In the genomic region with DNA sequence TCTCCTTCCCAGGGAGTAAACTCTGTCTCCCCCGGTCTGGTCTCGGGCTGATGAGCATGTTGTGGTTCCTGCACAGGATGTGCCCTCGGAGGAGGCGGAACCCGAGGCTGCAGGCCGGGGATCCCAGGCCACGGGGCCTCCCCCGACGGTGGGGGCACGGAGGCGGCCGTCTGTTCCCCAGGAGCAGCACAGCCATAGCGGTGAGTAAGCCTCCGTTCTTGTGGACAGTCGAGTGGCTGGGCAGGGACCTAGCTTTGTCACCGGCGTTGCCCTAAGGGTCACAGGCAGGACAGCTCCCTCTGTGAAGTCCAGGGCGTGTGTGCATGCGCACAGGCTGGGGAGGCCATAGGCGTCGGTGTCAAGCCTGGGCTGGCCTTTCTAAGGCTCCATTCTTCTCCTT, we compare ENCODE assay signal across 16 cellular contexts. TPM values are rescaled to one million over a fixed set of nuclear protein-coding genes. Genes with fewer than 3 reads are reported as not detected.
DNase-seq lines count a peak whose midpoint lies in the region; ATAC-seq, FAIRE-seq and TF ChIP-seq lines count a peak whose summit lies in the region.
"Had no signal": no experiment of that assay in that cellular context is flagged by ENCODE, and none has a peak within 500 bp of the region (broad histone marks: within the 10 kb centered on the region; RNA-seq: fewer than 3 reads in every experiment).

No MANE protein-coding gene starts in this region.

- peaks cover 48% of the 10 kb centered on the region for H3K36me3 ChIP-seq in BLaER1
- H3K36me3 ChIP-seq in osteoblast (ENCODE audit: insufficient read depth, low read length), result peaks cover 11% of the 10 kb centered on the region
- peaks cover 40 to 54% of the 10 kb centered on the region in 2 experiments for H3K36me3 ChIP-seq in mesenchymal stem cell (ENCODE audit: control insufficient read depth in 1 of 2, insufficient read depth in 2 of 2, low read depth in 1 of 2, low read length in 2 of 2)

- no peak overlapping the region for H3K4ac ChIP-seq in mesenchymal stem cell (ENCODE audit: low read depth in 1 of 2, low read length in 2 of 2)

- H3K4me2 ChIP-seq in BLaER1 (peak overlapping the region; percentile 79), osteoblast (ENCODE audit: insufficient read depth, low read length) (no peak overlapping the region), mesenchymal stem cell (ENCODE audit: low read length, poor library complexity, severe bottlenecking) (no peak overlapping the region)

- H3K27ac ChIP-seq in BLaER1 (0 out of 2 replicates have a peak overlapping the region, but pooled peaks have one; percentile 3), osteoblast (ENCODE audit: low read depth, low read length) (no peak overlapping the region), mesenchymal stem cell (ENCODE audit: low read length, poor library complexity, severe bottlenecking) (no peak overlapping the region)

- H4K20me1 ChIP-seq in BLaER1 (peaks cover 33% of the 10 kb centered on the region; the same call in 1 of the 2 replicates), osteoblast (ENCODE audit: insufficient read depth, low read length) (peaks cover 2% of the 10 kb centered on the region)

- H4K91ac ChIP-seq in mesenchymal stem cell (ENCODE audit: low read length), result no peak overlapping the region

- ATAC-seq in GM18498 (IDR thresholded peaks at IDR 0.05; ENCODE audit: unreplicated experiment), result no peak
- ATAC-seq: HepG2 had no signal

- H3K23ac ChIP-seq in mesenchymal stem cell (ENCODE audit: low read length in 2 of 2), result no peak overlapping the region

- no peak for TF ChIP-seq CTCF in osteoblast (IDR thresholded peaks at IDR 0.05; ENCODE audit: extremely low read depth, low read depth, low read length)

- peaks cover 14% of the 10 kb centered on the region for H3K79me1 ChIP-seq in mesenchymal stem cell (replicated peaks; ENCODE audit: low read length, poor library complexity, severe bottlenecking)

- H2BK120ac ChIP-seq in mesenchymal stem cell (ENCODE audit: low read depth, low read length), result no peak overlapping the region

- peak overlapping the region; percentile 24; the same call in 1 of the 2 replicates for H3K9ac ChIP-seq in BLaER1
- H3K9ac ChIP-seq in mesenchymal stem cell (ENCODE audit: low read length), result no peak overlapping the region

- peaks cover 28% of the 10 kb centered on the region for H3K79me2 ChIP-seq in osteoblast (ENCODE audit: insufficient read depth, low read length)

- H3K4me1 ChIP-seq in BLaER1 (peaks cover 47% of the 10 kb centered on the region), osteoblast (ENCODE audit: insufficient read depth, low read length) (peaks cover 14% of the 10 kb centered on the region), mesenchymal stem cell (ENCODE audit: control insufficient read depth, insufficient read depth, low read depth, low read length) (peaks cover 11% of the 10 kb centered on the region)

- H2BK12ac ChIP-seq in mesenchymal stem cell (ENCODE audit: low read length in 2 of 2), result no peak overlapping the region

- no peak overlapping the region for H3K18ac ChIP-seq in mesenchymal stem cell (ENCODE audit: low read depth in 1 of 2, low read length in 2 of 2)

- DNase-seq in RCC 7860 (ENCODE audit: low spot score) (peak; percentile 19), islet precursor cell (peak; percentile 58), osteoblast (ENCODE audit: insufficient read length, low spot score, missing footprints) (peak; percentile 48), mesenchymal stem cell (no peak)
- DNase-seq in stimulated activated CD4-positive, alpha-beta T cell treated with anti-CD3 and anti-CD28 coated beads, Interleukin-2, amount 100 ng/mL, for 48 hours, result no peak
- DNase-seq: BE2C, HCEC 1CT, HFFc6 had no signal

- no peak overlapping the region for H2BK5ac ChIP-seq in mesenchymal stem cell (ENCODE audit: low read depth, low read length, poor library complexity, severe bottlenecking)

- H2BK15ac ChIP-seq in mesenchymal stem cell (ENCODE audit: low read depth, poor library complexity, severe bottlenecking), result no peak overlapping the region

- no peak overlapping the region for H3K14ac ChIP-seq in mesenchymal stem cell (ENCODE audit: low read length in 2 of 2)

- H2AK5ac ChIP-seq in mesenchymal stem cell (ENCODE audit: low read length, severe bottlenecking), result no peak overlapping the region

- FAIRE-seq in RCC 7860 (lab: Jason Lieb, UNC), result no peak
- FAIRE-seq: A204.1, GM18507, HepG2, HTR-8/SVneo had no signal

- H3K4me3 ChIP-seq in BLaER1 (no peak overlapping the region), osteoblast (ENCODE audit: insufficient read depth, low read length) (no peak overlapping the region), mesenchymal stem cell (ENCODE audit: insufficient read depth in 1 of 2, low read depth in 1 of 2, low read length in 2 of 2) (no peak overlapping the region)

- H2AFZ ChIP-seq in osteoblast (ENCODE audit: low read length) (no peak overlapping the region), mesenchymal stem cell (ENCODE audit: low read depth, low read length) (no peak overlapping the region)

- H3K9me3 ChIP-seq in BLaER1, result no peaks in the 10 kb centered on the region
- H3K9me3 ChIP-seq in osteoblast (ENCODE audit: low read depth, low read length), result no peaks in the 10 kb centered on the region
- no peaks in the 10 kb centered on the region for H3K9me3 ChIP-seq in mesenchymal stem cell (ENCODE audit: control insufficient read depth, low read length)
- H3K9me3 ChIP-seq: BE2C had no signal

- no peak overlapping the region for H4K8ac ChIP-seq in mesenchymal stem cell (ENCODE audit: low read length)

- H3K27me3 ChIP-seq in BLaER1, result no peaks in the 10 kb centered on the region
- H3K27me3 ChIP-seq in osteoblast (ENCODE audit: insufficient read depth, low read length), result no peaks in the 10 kb centered on the region
- H3K27me3 ChIP-seq in mesenchymal stem cell (ENCODE audit: control insufficient read depth in 1 of 2, insufficient read depth in 1 of 2, low read length in 2 of 2), result no peaks in the 10 kb centered on the region
- H3K27me3 ChIP-seq: BE2C had no signal

- WGBS in mesenchymal stem cell, result 94% methylated on average over 21 of the region's 21 CpGs

RNA-seq across cellular contexts. Expression of a gene that starts 3.5 kb away (rescaled TPM):
- total RNA-seq in osteoblast, result 8.0 and 9.4 TPM in 2 replicates
- 6.1 TPM for polyA plus RNA-seq in mesenchymal stem cell (2013, experiment 1 of 2)
- 5.7 TPM for polyA plus RNA-seq in mesenchymal stem cell (2013, experiment 2 of 2)

RNA-seq across cellular contexts. Expression of a gene that starts 26.0 kb away (rescaled TPM):
- 17.4 and 17.7 TPM in 2 replicates for total RNA-seq in osteoblast
- 8.4 TPM for polyA plus RNA-seq in mesenchymal stem cell (2013, experiment 1 of 2)
- polyA plus RNA-seq in mesenchymal stem cell (2013, experiment 2 of 2), result 8.1 TPM

RNA-seq across cellular contexts. Expression of a gene that starts 39.2 kb away (rescaled TPM):
- total RNA-seq in osteoblast, result not detected in 2 replicates
- polyA plus RNA-seq in mesenchymal stem cell (2013, experiment 1 of 2), result not detected
- not detected for polyA plus RNA-seq in mesenchymal stem cell (2013, experiment 2 of 2)
- total RNA-seq: Daoy, H4, HepG2, HFFc6 had no signal
- polyA plus RNA-seq: HepG2 had no signal

RNA-seq across cellular contexts. Expression of a gene that starts 49.7 kb away (rescaled TPM):
- total RNA-seq in osteoblast, result 0.36 TPM in 1 of 2 replicates, not detected in the other
- 0.28 TPM for polyA plus RNA-seq in mesenchymal stem cell (2013, experiment 1 of 2)
- polyA plus RNA-seq in mesenchymal stem cell (2013, experiment 2 of 2), result 0.21 TPM
- total RNA-seq: Daoy, HepG2, HFFc6 had no signal

Comparison
In these comparisons a context has a peak if more than half of its experiments do, and no peak if none do; other contexts are left out.
1. DNase-seq: peak in RCC 7860 (single experiment), islet precursor cell (single experiment) and osteoblast (single experiment); none in mesenchymal stem cell (single experiment) and stimulated activated CD4-positive, alpha-beta T cell treated with anti-CD3 and anti-CD28 coated beads, Interleukin-2, amount 100 ng/mL, for 48 hours (0 of 2).